In genomic region chr1:61743716-61744620, GRCh38 we compare ENCODE assay signal across 9 cellular contexts. TPM values are rescaled to one million over a fixed set of nuclear protein-coding genes. Genes with fewer than 3 reads are reported as not detected.
DNase-seq lines count a peak whose midpoint lies in the region; ATAC-seq, FAIRE-seq and TF ChIP-seq lines count a peak whose summit lies in the region.
"Had no signal": no experiment of that assay in that cellular context is flagged by ENCODE, and none has a peak within 500 bp of the region (broad histone marks: within the 10 kb centered on the region; RNA-seq: fewer than 3 reads in every experiment).

No MANE protein-coding gene starts in this region.

- no peak for FAIRE-seq in H1 (lab: Jason Lieb, UNC)

- no peaks in the 10 kb centered on the region for H3K27me3 ChIP-seq in OCI-LY1 (ENCODE audit: insufficient read depth, low read length)
- no peaks in the 10 kb centered on the region for H3K27me3 ChIP-seq in H1 (replicated peaks in 1 of 4; ENCODE audit: control insufficient read depth in 3 of 4, extremely low read depth in 1 of 4, insufficient read depth in 3 of 4, low read length in 3 of 4)
- H3K27me3 ChIP-seq in neural progenitor cell: no peaks in the 10 kb centered on the region

- 85% methylated on average over 6 of the region's 6 CpGs; no CpG with 5 or more reads in 1 of the 2 experiments for WGBS in H1 (ENCODE audit: extremely low coverage in 1 of 2, insufficient coverage in 1 of 2, insufficient read length in 1 of 2, insufficient replicate concordance in 2 of 2, low coverage in 1 of 2, low lambda C conversion rate in 2 of 2, missing lambda C conversion rate in 1 of 2), 2 experiments

- TF ChIP-seq CTCF in OCI-LY1 (IDR thresholded peaks at IDR 0.05; ENCODE audit: low read length) (no peak), H1 (IDR thresholded peaks at IDR 0.05; ENCODE audit: control extremely low read depth in 1 of 3, insufficient read depth in 1 of 3, low read depth in 1 of 3, low read length in 3 of 3) (no peak), neural progenitor cell (IDR thresholded peaks at IDR 0.05) (no peak)

- no peak overlapping the region for H2BK12ac ChIP-seq in H1 (ENCODE audit: low read depth, low read length)

- 0 out of 2 replicates have a peak overlapping the region, but pooled peaks have one; percentile 63 for H2BK15ac ChIP-seq in H1 (ENCODE audit: low read length)

- peak overlapping the region; percentile 86 for H3K4me3 Mint-ChIP-seq in neural progenitor cell

- no peaks in the 10 kb centered on the region for H3K9me3 Mint-ChIP-seq in neural progenitor cell

- no peak overlapping the region for H4K8ac ChIP-seq in H1 (ENCODE audit: extremely low read depth, insufficient read depth, low read length)

- H3K27ac ChIP-seq in OCI-LY1 (ENCODE audit: low read depth, low read length, poor library complexity, severe bottlenecking): peak overlapping the region; percentile 58
- H3K27ac ChIP-seq in H1 (ENCODE audit: low read depth, low read length): no peak overlapping the region
- no peak overlapping the region for H3K27ac ChIP-seq in neural progenitor cell

- H3K9me2 ChIP-seq in OCI-LY1 (ENCODE audit: low read depth, low read length): no peaks in the 10 kb centered on the region

- TF ChIP-seq RAD21 in H1 (IDR thresholded peaks at IDR 0.05 in 1 of 2, conservative IDR thresholded peaks at IDR 0.05 in 1 of 2; ENCODE audit: low read depth in 2 of 2, low read length in 2 of 2): no peak

- H3K27ac Mint-ChIP-seq in neural progenitor cell: no peak overlapping the region

- POLR2A ChIA-PET in H1 (lab: Charles Lee; ENCODE audit: partially characterized antibody): interaction anchor here (0.8 to 1.8 kb wide), 6 partner anchors 9 to 38 kb away, joined by 3 to 6 read pairs (median 5); partner anchors contain the start of gene TM2D1

- no peak overlapping the region for H3K9ac ChIP-seq in OCI-LY1 (ENCODE audit: low read length)
- no peak overlapping the region for H3K9ac ChIP-seq in H1 (replicated peaks in 1 of 4; ENCODE audit: extremely low read depth in 1 of 4, low read depth in 3 of 4, low read length in 3 of 4)
- no peak overlapping the region for H3K9ac ChIP-seq in neural progenitor cell

- peak overlapping the region; percentile 97; the same call in 1 of the 2 replicates for H3K4me2 ChIP-seq in OCI-LY1 (ENCODE audit: low read length)
- peak overlapping the region; percentile 72 to 78 for H3K4me2 ChIP-seq in H1 (ENCODE audit: insufficient read depth in 1 of 2, low read depth in 2 of 2, low read length in 2 of 2)
- H3K4me2 ChIP-seq in neural progenitor cell: peak overlapping the region; percentile 79

- H3K36me3 Mint-ChIP-seq in neural progenitor cell: no peaks in the 10 kb centered on the region

- H3F3A ChIP-seq in OCI-LY1 (ENCODE audit: insufficient read depth, low read length) (no peaks in the 10 kb centered on the region), neural progenitor cell (ENCODE audit: low read depth) (peaks cover 19% of the 10 kb centered on the region)

- H3K4me3 ChIP-seq in OCI-LY1 (ENCODE audit: low read depth, low read length, poor library complexity, severe bottlenecking) (peak overlapping the region; percentile 76), H1 (ENCODE audit: extremely low read depth in 1 of 4, insufficient read depth in 2 of 4, low read depth in 3 of 4, low read length in 4 of 4) (peak overlapping the region in 3 of 4 experiments; percentile 73 to 90 (median 89); a peak in 5 of 8 replicates), neural progenitor cell (peak overlapping the region; percentile 81)

- ATAC-seq in HG02852 (IDR thresholded peaks at IDR 0.05; ENCODE audit: unreplicated experiment) (no peak), GM18498 (IDR thresholded peaks at IDR 0.05; ENCODE audit: unreplicated experiment) (no peak), GM18517 (IDR thresholded peaks at IDR 0.05; ENCODE audit: unreplicated experiment) (no peak)

- no peak overlapping the region for H3K14ac ChIP-seq in H1 (ENCODE audit: insufficient read length)

- H2BK5ac ChIP-seq in H1 (ENCODE audit: low read depth, low read length): no peak overlapping the region

- no peak overlapping the region for H2BK20ac ChIP-seq in H1 (ENCODE audit: low read length)

- H3K4me1 ChIP-seq in OCI-LY1 (ENCODE audit: insufficient read depth, low read length, severe bottlenecking): peaks cover 33% of the 10 kb centered on the region
- peaks cover 0 to 8% (median 2%) of the 10 kb centered on the region in 4 experiments; a peak in 5 of 7 replicates for H3K4me1 ChIP-seq in H1 (replicated peaks in 1 of 4; ENCODE audit: control insufficient read depth in 3 of 4, insufficient read depth in 4 of 4, low read length in 3 of 4)
- H3K4me1 ChIP-seq in neural progenitor cell: peaks cover 22% of the 10 kb centered on the region

- H3K56ac ChIP-seq in H1 (replicated peaks; ENCODE audit: insufficient read length, low read depth, low read length): no peak overlapping the region

- CTCF ChIA-PET in H1 (lab: Charles Lee; ENCODE audit: partially characterized antibody): interaction anchor here (0.5 to 1.5 kb wide), 3 partner anchors 11 to 101 kb away, joined by 3 read pairs; no protein-coding TSS in a partner anchor

- H3K4ac ChIP-seq in H1 (replicated peaks; ENCODE audit: insufficient read length, low read depth, low read length): no peak overlapping the region

- H3K18ac ChIP-seq in H1 (ENCODE audit: extremely low read depth, low read length): no peak overlapping the region

- H3K4me1 Mint-ChIP-seq in neural progenitor cell: peaks cover 16% of the 10 kb centered on the region

- peak overlapping the region; percentile 80; the same call in 1 of the 2 replicates for H2AK5ac ChIP-seq in H1 (ENCODE audit: low read depth, low read length)

- peaks cover 10% of the 10 kb centered on the region for H3K27me3 Mint-ChIP-seq in neural progenitor cell (ENCODE audit: insufficient read depth, low read depth)

- no peak for TF ChIP-seq EP300 in H1 (IDR thresholded peaks at IDR 0.05; ENCODE audit: borderline replicate concordance in 1 of 2, low read depth in 2 of 2, low read length in 2 of 2)

- H3K36me3 ChIP-seq in OCI-LY1 (ENCODE audit: insufficient read depth, low read length) (no peaks in the 10 kb centered on the region), H1 (ENCODE audit: control insufficient read depth in 2 of 4, insufficient read depth in 4 of 4, low read length in 3 of 4) (no peaks in the 10 kb centered on the region), neural progenitor cell (no peaks in the 10 kb centered on the region)

- H3K9me3 ChIP-seq in OCI-LY1 (ENCODE audit: low read length) (no peaks in the 10 kb centered on the region), H1 (ENCODE audit: insufficient read depth in 2 of 2, low read depth in 1 of 2, low read length in 1 of 2) (no peaks in the 10 kb centered on the region), neural progenitor cell (ENCODE audit: low read depth) (no peaks in the 10 kb centered on the region)

- no peak overlapping the region for H4K91ac ChIP-seq in H1 (replicated peaks; ENCODE audit: insufficient read length, low read length)

- TF ChIP-seq POLR2A in H1 (IDR thresholded peaks at IDR 0.05; ENCODE audit: control extremely low read depth in 1 of 2, low read depth in 2 of 2, low read length in 2 of 2): no peak

- peaks cover 3% of the 10 kb centered on the region; the same call in 1 of the 2 replicates for H3K79me1 ChIP-seq in H1 (ENCODE audit: low read depth, low read length)

- DNase-seq in EH (ENCODE audit: low read depth): peak; percentile 63
- DNase-seq in H1 (ENCODE audit: low read depth in 1 of 2, low spot score in 2 of 2): no peak
- DNase-seq in neural progenitor cell (ENCODE audit: low spot score): no peak
- no peak for DNase-seq in activated effector memory CD4-positive, alpha-beta T cell treated with anti-CD3 and anti-CD28 coated beads, Interleukin-2, amount 50 U/mL, for 16 hours
- DNase-seq: NCI-H1417 treated with DMSO at 0.1 percent for 48 hours had no signal

- no peak overlapping the region for H4K5ac ChIP-seq in H1 (ENCODE audit: insufficient read length, low read depth, low read length)

- H3K79me2 ChIP-seq in OCI-LY1 (ENCODE audit: insufficient read depth, low read length) (no peaks in the 10 kb centered on the region), H1 (ENCODE audit: control insufficient read depth in 1 of 2, insufficient read depth in 2 of 2, low read length in 2 of 2) (peaks cover 14 to 55% of the 10 kb centered on the region in 2 experiments), neural progenitor cell (ENCODE audit: low read depth) (peaks cover 57% of the 10 kb centered on the region)

- H3K23me2 ChIP-seq in H1 (ENCODE audit: low read depth, low read length): peaks cover 3% of the 10 kb centered on the region; the same call in 1 of the 2 replicates

- H4K20me1 ChIP-seq in OCI-LY1 (ENCODE audit: insufficient read depth, low read length) (no peaks in the 10 kb centered on the region), H1 (replicated peaks in 1 of 2; ENCODE audit: control insufficient read depth in 1 of 2, insufficient read depth in 2 of 2, low read length in 2 of 2) (no peaks in the 10 kb centered on the region), neural progenitor cell (ENCODE audit: low read depth) (no peaks in the 10 kb centered on the region)

- no peak overlapping the region for H2BK120ac ChIP-seq in H1 (replicated peaks; ENCODE audit: low read depth, low read length)

- H3K23ac ChIP-seq in H1 (ENCODE audit: insufficient read length): no peak overlapping the region

- H2AFZ ChIP-seq in OCI-LY1 (ENCODE audit: low read length) (no peak overlapping the region), H1 (ENCODE audit: low read length) (no peak overlapping the region), neural progenitor cell (replicated peaks) (peak overlapping the region; percentile 96)

RNA-seq across cellular contexts. Expression of gene PATJ, which starts 1.7 kb away (rescaled TPM):
- total RNA-seq in H1 (2021; fragmentation: NEBNext Ultra II Directional; extraction: Animal tissue kit (Norgen Biotek cat#: 25700)): 45.8 and 55.6 TPM in 2 replicates
- 6.3 and 8.2 TPM in 2 replicates for polyA plus RNA-seq in H1 (2011; rRNA removed)
- polyA plus RNA-seq in H1 (2011; cell fraction: cytosol; rRNA removed): 11.3 TPM
- 9.1 TPM for polyA plus RNA-seq in H1 (2011; cell fraction: nucleus; rRNA removed)
- 19.5 to 24.4 TPM (median 20.0 TPM) in 4 replicates for polyA plus RNA-seq in H1 (2012, experiment 1 of 2)
- polyA plus RNA-seq in H1 (2012, experiment 2 of 2): 2.0 TPM
- 18.5 TPM for polyA plus RNA-seq in H1 (2013, experiment 1 of 2)
- polyA plus RNA-seq in H1 (2013, experiment 2 of 2): 18.7 TPM
- polyA minus RNA-seq in H1 (2011; rRNA and poly(A)+ RNA removed): 56.6 and 67.1 TPM in 2 replicates
- polyA minus RNA-seq in H1 (2011; cell fraction: cytosol; rRNA and poly(A)+ RNA removed): 27.9 TPM
- polyA minus RNA-seq in H1 (2011; cell fraction: nucleus; rRNA and poly(A)+ RNA removed): 136 TPM
- total RNA-seq in neural progenitor cell (ENCODE audit: low replicate concordance): 24.3 and 24.8 TPM in 2 replicates

RNA-seq across cellular contexts. Expression of gene TM2D1, which starts 19.0 kb away (rescaled TPM):
- total RNA-seq in H1 (2021; fragmentation: NEBNext Ultra II Directional; extraction: Animal tissue kit (Norgen Biotek cat#: 25700)): 17.7 and 21.1 TPM in 2 replicates
- polyA plus RNA-seq in H1 (2011; rRNA removed): 20.5 and 25.8 TPM in 2 replicates
- 24.0 TPM for polyA plus RNA-seq in H1 (2011; cell fraction: cytosol; rRNA removed)
- polyA plus RNA-seq in H1 (2011; cell fraction: nucleus; rRNA removed): 18.7 TPM
- 13.2 to 19.1 TPM (median 15.5 TPM) in 4 replicates for polyA plus RNA-seq in H1 (2012, experiment 1 of 2)
- polyA plus RNA-seq in H1 (2012, experiment 2 of 2): 17.2 TPM
- 27.2 TPM for polyA plus RNA-seq in H1 (2013, experiment 1 of 2)
- 24.2 TPM for polyA plus RNA-seq in H1 (2013, experiment 2 of 2)
- 11.3 and 12.2 TPM in 2 replicates for polyA minus RNA-seq in H1 (2011; rRNA and poly(A)+ RNA removed)
- polyA minus RNA-seq in H1 (2011; cell fraction: cytosol; rRNA and poly(A)+ RNA removed): 10.7 TPM
- 32.3 TPM for polyA minus RNA-seq in H1 (2011; cell fraction: nucleus; rRNA and poly(A)+ RNA removed)
- 40.2 and 71.4 TPM in 2 replicates for total RNA-seq in neural progenitor cell (ENCODE audit: low replicate concordance)
